31 cellular contexts compared by ENCODE assay signal in the genomic region with DNA sequence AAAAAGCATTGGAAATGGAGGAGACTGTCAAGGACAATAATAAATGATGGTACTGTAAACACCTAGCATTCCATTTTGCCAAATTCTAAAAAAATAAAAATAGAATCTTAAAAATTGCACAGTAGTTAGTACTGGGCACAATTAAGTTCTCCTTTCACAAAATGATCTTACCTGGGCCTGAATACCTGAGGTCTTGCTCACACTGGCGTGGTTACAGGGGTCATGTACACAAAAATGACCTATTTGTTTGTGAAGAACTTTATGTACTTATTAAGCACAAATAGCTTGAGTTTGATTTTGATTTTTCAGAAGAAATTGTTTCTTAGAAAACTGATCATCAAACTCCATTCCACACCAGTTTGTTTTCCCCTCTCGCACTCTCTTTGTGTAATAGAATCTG.
"Had no signal": no experiment of that assay in that cellular context is flagged by ENCODE, and none has a peak within 500 bp of the region (broad histone marks: within the 10 kb centered on the region; RNA-seq: fewer than 3 reads in every experiment).

No MANE protein-coding gene starts in this region.

- H3K27me3 ChIP-seq: ovary, spleen, suprapubic skin, testis, tibial artery, transverse colon, upper lobe of right lung, uterus had no signal

- H3K27ac ChIP-seq: ovary, parathyroid adenoma, psoas muscle, skin epidermis, spleen, suprapubic skin, testis, tibial artery, transverse colon, upper lobe of right lung, uterus had no signal

- H3K4me3 Mint-ChIP-seq: naive thymus-derived CD8-positive, alpha-beta T cell; natural killer cell treated with Interleukin-12 subunit alpha and Interleukin-12 subunit beta and Interleukin-15 and Interleukin-18, amount 100 ng/mL, for 72 hours; nephron progenitor cell; neural crest cell; stimulated activated memory B cell treated with anti-CD40 and anti-IgM and Interleukin-4, amounts not matched to agents 10 μg/mL and 1 μg/mL and 100 μg/mL, for 72 hours; stimulated activated naive CD8-positive, alpha-beta T cell treated with anti-CD3 and anti-CD28 coated beads, Interleukin-15, amount 100 ng/mL, for 72 hours; type B pancreatic cell had no signal

- H3K9me3 Mint-ChIP-seq: nephron progenitor cell, neural crest cell, type B pancreatic cell had no signal

- ATAC-seq: naive thymus-derived CD8-positive, alpha-beta T cell; natural killer cell treated with Interleukin-12 subunit alpha and Interleukin-12 subunit beta and Interleukin-15 and Interleukin-18, amount 100 ng/mL, for 72 hours; psoas muscle; right cardiac atrium; sciatic nerve; stimulated activated memory B cell treated with anti-CD40 and anti-IgM and Interleukin-4, amounts not matched to agents 10 μg/mL and 1 μg/mL and 100 μg/mL, for 72 hours; stimulated activated naive CD8-positive, alpha-beta T cell treated with anti-CD3 and anti-CD28 coated beads, Interleukin-15, amount 100 ng/mL, for 72 hours; stimulated activated naive CD8-positive, alpha-beta T cell treated with anti-CD3 and anti-CD28 coated beads, Interleukin-15, Interleukin-2, amounts not matched to agents 100 U/mL and 50 U/mL, for 24 hours; upper lobe of right lung had no signal

- H3K4me2 ChIP-seq: smooth muscle cell had no signal

- H2AFZ ChIP-seq: parathyroid adenoma had no signal

- H3K79me2 ChIP-seq: parathyroid adenoma had no signal

- H3K4me1 Mint-ChIP-seq: naive thymus-derived CD8-positive, alpha-beta T cell; stimulated activated memory B cell treated with anti-CD40 and anti-IgM and Interleukin-4, amounts not matched to agents 10 μg/mL and 1 μg/mL and 100 μg/mL, for 72 hours; stimulated activated naive CD8-positive, alpha-beta T cell treated with anti-CD3 and anti-CD28 coated beads, Interleukin-15, amount 100 ng/mL, for 72 hours had no signal

- H3K9me3 ChIP-seq: ovary, suprapubic skin, testis, tibial artery, transverse colon, upper lobe of right lung, uterus had no signal

- H3K4me1 ChIP-seq: parathyroid adenoma, psoas muscle, spleen, suprapubic skin, testis, tibial artery, transverse colon, upper lobe of right lung, uterus had no signal

- H3K36me3 ChIP-seq: ovary, spleen, suprapubic skin, tibial artery, transverse colon, upper lobe of right lung, uterus had no signal

- DNase-seq: naive thymus-derived CD8-positive, alpha-beta T cell; nephron progenitor cell; occipital lobe; ovary; psoas muscle; right cardiac atrium; spleen; stimulated activated CD4-positive, alpha-beta T cell treated with anti-CD3 and anti-CD28 coated beads, Interleukin-12 subunit alpha, Interleukin-12 subunit beta, amount 100 ng/mL, for 4 hours; stimulated activated CD4-positive, alpha-beta T cell treated with anti-CD3 and anti-CD28 coated beads, Interleukin-1b, Interleukin-23, amount 100 ng/mL, for 48 hours; stimulated activated CD4-positive, alpha-beta T cell treated with anti-CD3 and anti-CD28 coated beads, Interleukin-4, amount 100 ng/mL, for 1 hour; stimulated activated CD4-positive, alpha-beta T cell treated with anti-CD3 and anti-CD28 coated beads, Interleukin-4, amount 100 ng/mL, for 4 hours; stimulated activated CD8-positive, alpha-beta memory T cell treated with anti-CD3 and anti-CD28 coated beads, Interleukin-4, amount 100 ng/mL, for 48 hours; stimulated activated naive CD4-positive, alpha-beta T cell; stimulated activated naive CD8-positive, alpha-beta T cell treated with anti-CD3 and anti-CD28 coated beads, Interleukin-15, amount 100 ng/mL, for 72 hours; stimulated activated naive CD8-positive, alpha-beta T cell treated with anti-CD3 and anti-CD28 coated beads, Interleukin-15, Interleukin-2, amounts not matched to agents 100 U/mL and 50 U/mL, for 24 hours; substantia nigra; testis; tibial artery; transverse colon; upper lobe of right lung; uterus had no signal

- H3K36me3 Mint-ChIP-seq: natural killer cell treated with Interleukin-12 subunit alpha and Interleukin-12 subunit beta and Interleukin-15 and Interleukin-18, amount 100 ng/mL, for 72 hours; stimulated activated memory B cell treated with anti-CD40 and anti-IgM and Interleukin-4, amounts not matched to agents 10 μg/mL and 1 μg/mL and 100 μg/mL, for 72 hours; type B pancreatic cell had no signal

- H3K4me3 ChIP-seq: ovary, psoas muscle, skin epidermis, smooth muscle cell, spleen, suprapubic skin, testis, tibial artery, transverse colon, upper lobe of right lung, uterus had no signal

- H3K27ac Mint-ChIP-seq: naive thymus-derived CD8-positive, alpha-beta T cell; natural killer cell treated with Interleukin-12 subunit alpha and Interleukin-12 subunit beta and Interleukin-15 and Interleukin-18, amount 100 ng/mL, for 72 hours; nephron progenitor cell; progenitor cell of endocrine pancreas; stimulated activated memory B cell treated with anti-CD40 and anti-IgM and Interleukin-4, amounts not matched to agents 10 μg/mL and 1 μg/mL and 100 μg/mL, for 72 hours; type B pancreatic cell had no signal

- H3K27me3 Mint-ChIP-seq: natural killer cell treated with Interleukin-12 subunit alpha and Interleukin-12 subunit beta and Interleukin-15 and Interleukin-18, amount 100 ng/mL, for 72 hours; stimulated activated memory B cell treated with anti-CD40 and anti-IgM and Interleukin-4, amounts not matched to agents 10 μg/mL and 1 μg/mL and 100 μg/mL, for 72 hours; stimulated activated naive CD8-positive, alpha-beta T cell treated with anti-CD3 and anti-CD28 coated beads, Interleukin-15, amount 100 ng/mL, for 72 hours; type B pancreatic cell had no signal
